In genomic region chr15:80934761-80935221, GRCh38 we compare ENCODE assay signal across 11 cellular contexts. TPM values are rescaled to one million over a fixed set of nuclear protein-coding genes. Genes with fewer than 3 reads are reported as not detected.
DNase-seq lines count a peak whose midpoint lies in the region; ATAC-seq and TF ChIP-seq lines count a peak whose summit lies in the region.
"Had no signal": no experiment of that assay in that cellular context is flagged by ENCODE, and none has a peak within 500 bp of the region (broad histone marks: within the 10 kb centered on the region; RNA-seq: fewer than 3 reads in every experiment).

No MANE protein-coding gene starts in this region.

- ATAC-seq in GM23338, result peak; percentile 87
- ATAC-seq in RWPE2 (ENCODE audit: low read depth), result peak; percentile 41
- peak in 7 of 8 donors; percentile 16 to 59 (median 31) for ATAC-seq in heart right ventricle
- ATAC-seq in GM19035 (IDR thresholded peaks at IDR 0.05; ENCODE audit: unreplicated experiment), result no peak
- ATAC-seq in HG03571 (IDR thresholded peaks at IDR 0.05; ENCODE audit: unreplicated experiment), result no peak
- ATAC-seq in HG02623 (IDR thresholded peaks at IDR 0.05; ENCODE audit: unreplicated experiment), result no peak

- peaks cover 6% of the 10 kb centered on the region; the same call in 1 of the 2 replicates for H3K4me1 ChIP-seq in GM23338 (ENCODE audit: insufficient read depth)
- no peaks in the 10 kb centered on the region for H3K4me1 ChIP-seq in RWPE2 (ENCODE audit: insufficient read depth, poor library complexity, severe bottlenecking)
- H3K4me1 ChIP-seq in heart right ventricle, result peaks cover 0 to 31% (median 16%) of the 10 kb centered on the region in 9 donors
- H3K4me1 ChIP-seq in BE2C, result no peaks in the 10 kb centered on the region

- H4K20me1 ChIP-seq in GM23338 (replicated peaks; ENCODE audit: insufficient read depth), result no peaks in the 10 kb centered on the region

- no peaks in the 10 kb centered on the region for H3F3A ChIP-seq in GM23338 (replicated peaks; ENCODE audit: low read depth)

- no peak overlapping the region for H3K4me3 ChIP-seq in GM23338
- no peak overlapping the region for H3K4me3 ChIP-seq in RWPE2 (ENCODE audit: severe bottlenecking)
- H3K4me3 ChIP-seq in heart right ventricle, result no peak overlapping the region
- no peak overlapping the region for H3K4me3 ChIP-seq in BE2C (ENCODE audit: low read depth, low read length)

- H3K27me3 ChIP-seq in GM23338 (ENCODE audit: insufficient read depth) (no peaks in the 10 kb centered on the region), RWPE2 (ENCODE audit: insufficient read depth, poor library complexity, severe bottlenecking) (no peaks in the 10 kb centered on the region), heart right ventricle (no peaks in the 10 kb centered on the region), BE2C (no peaks in the 10 kb centered on the region)

- H3K36me3 ChIP-seq in GM23338 (ENCODE audit: insufficient read depth) (no peaks in the 10 kb centered on the region; the same call in 1 of the 2 replicates), RWPE2 (ENCODE audit: low read depth) (no peaks in the 10 kb centered on the region), heart right ventricle (peaks cover 0 to 6% (median 0%) of the 10 kb centered on the region in 9 donors), BE2C (no peaks in the 10 kb centered on the region; the same call in 1 of the 2 replicates)

- TF ChIP-seq CTCF in GM23338 (conservative IDR thresholded peaks at IDR 0.05; ENCODE audit: low read depth in 2 of 2), result no peak
- no peak for TF ChIP-seq CTCF in RWPE2 (IDR thresholded peaks at IDR 0.05; ENCODE audit: poor library complexity, severe bottlenecking)
- TF ChIP-seq CTCF in heart right ventricle (IDR thresholded peaks at IDR 0.05), result no peak
- TF ChIP-seq CTCF in BE2C (IDR thresholded peaks at IDR 0.05; ENCODE audit: low read depth, low read length), result no peak

- H3K9me3 ChIP-seq in RWPE2 (ENCODE audit: severe bottlenecking), result no peaks in the 10 kb centered on the region
- no peaks in the 10 kb centered on the region for H3K9me3 ChIP-seq in heart right ventricle
- no peaks in the 10 kb centered on the region for H3K9me3 ChIP-seq in BE2C

- no peaks in the 10 kb centered on the region for H3K9me3 Mint-ChIP-seq in GM23338
- H3K9me3 Mint-ChIP-seq: activated naive CD4-positive, alpha-beta T cell treated with anti-CD3 and anti-CD28 coated beads for 36 hours had no signal

- peak overlapping the region; percentile 2; the same call in 1 of the 2 replicates for H3K27ac Mint-ChIP-seq in GM23338
- H3K27ac Mint-ChIP-seq: activated naive CD4-positive, alpha-beta T cell treated with anti-CD3 and anti-CD28 coated beads for 36 hours had no signal

- peaks cover 8% of the 10 kb centered on the region for H3K4me1 Mint-ChIP-seq in GM23338

- DNase-seq in GM23338 (ENCODE audit: low spot score) (peak; percentile 59), RWPE2 (ENCODE audit: low spot score) (no peak), heart right ventricle (peak in 1 of 2 donors; percentile 19), occipital lobe (lab: John Stamatoyannopoulos, UW) (peak; percentile 29), BE2C (no peak)
- DNase-seq: activated naive CD4-positive, alpha-beta T cell treated with anti-CD3 and anti-CD28 coated beads for 36 hours; KBM-7; NCI-H526 had no signal

- no peak overlapping the region for H3K4me3 Mint-ChIP-seq in GM23338
- H3K4me3 Mint-ChIP-seq: activated naive CD4-positive, alpha-beta T cell treated with anti-CD3 and anti-CD28 coated beads for 36 hours had no signal

- intact Hi-C loops in heart right ventricle (cut with DNase I), result no loop called here

- no peaks in the 10 kb centered on the region; the same call in 1 of the 3 replicates for H3K36me3 Mint-ChIP-seq in GM23338 (ENCODE audit: low read depth)

- WGBS in heart right ventricle, 2 donors, result 62 to 73% methylated on average over 3 of the region's 3 CpGs

- no peaks in the 10 kb centered on the region for H3K27me3 Mint-ChIP-seq in GM23338 (ENCODE audit: insufficient read depth, low read depth, poor library complexity)

- H2AFZ ChIP-seq in GM23338, result no peak overlapping the region

- H3K27ac ChIP-seq in GM23338 (ENCODE audit: low read depth) (no peak overlapping the region), RWPE2 (ENCODE audit: poor library complexity, severe bottlenecking) (no peak overlapping the region), heart right ventricle (peak overlapping the region in 2 of 10 donors; percentile 19 to 25)

- no peaks in the 10 kb centered on the region for H3K79me2 ChIP-seq in GM23338 (replicated peaks; ENCODE audit: insufficient read depth)

- no peak overlapping the region for H3K4me2 ChIP-seq in GM23338

- peaks cover 3% of the 10 kb centered on the region; the same call in 1 of the 2 replicates for H3K9me2 ChIP-seq in GM23338 (ENCODE audit: insufficient read depth)

TF ChIP-seq in GM23338, 12 proteins besides CTCF, POLR2A, EP300 and RAD21:
- TF ChIP-seq REST (IDR thresholded peaks at IDR 0.05; ENCODE audit: unreplicated experiment), result no peak
- TF ChIP-seq STAT1 (IDR thresholded peaks at IDR 0.05; ENCODE audit: unreplicated experiment), result no peak
- no peak for TF ChIP-seq NANOG (IDR thresholded peaks at IDR 0.05; ENCODE audit: borderline replicate concordance)
- no peak for TF ChIP-seq POLR2AphosphoS5 (IDR thresholded peaks at IDR 0.05; ENCODE audit: low read depth)

RNA-seq across cellular contexts. Expression of gene MESD, which starts 54.8 kb away (rescaled TPM):
- 21.1 and 25.6 TPM in 2 replicates for total RNA-seq in GM23338 (2014; rRNA removed; shearing (Covaris generic))
- polyA plus RNA-seq in GM23338 (2016; fragmentation: Nextera tagmentation; extraction: Ambion mirVana) (47.9 and 52.7 TPM in 2 replicates), heart right ventricle (10 to 100 TPM; 13.4 TPM)
- total RNA-seq in heart right ventricle (10 to 100 TPM; 11.1 to 17.6 (median 15.2) TPM), occipital lobe (14.7 TPM)
- polyA plus RNA-seq in BE2C (2012; ENCODE audit: insufficient read depth, insufficient read length, low read depth), result 50.1 TPM

Comparison
In these comparisons a context has a peak if more than half of its experiments do, and no peak if none do; other contexts are left out.
1. ATAC-seq: peak in GM23338 (single experiment), RWPE2 (single experiment) and heart right ventricle (7 of 8); none in GM19035 (single experiment), HG03571 (single experiment) and HG02623 (single experiment).
2. DNase-seq: peak in GM23338 (single experiment) and occipital lobe (single experiment); none in RWPE2 (single experiment) and BE2C (single experiment).